In the genomic region with DNA sequence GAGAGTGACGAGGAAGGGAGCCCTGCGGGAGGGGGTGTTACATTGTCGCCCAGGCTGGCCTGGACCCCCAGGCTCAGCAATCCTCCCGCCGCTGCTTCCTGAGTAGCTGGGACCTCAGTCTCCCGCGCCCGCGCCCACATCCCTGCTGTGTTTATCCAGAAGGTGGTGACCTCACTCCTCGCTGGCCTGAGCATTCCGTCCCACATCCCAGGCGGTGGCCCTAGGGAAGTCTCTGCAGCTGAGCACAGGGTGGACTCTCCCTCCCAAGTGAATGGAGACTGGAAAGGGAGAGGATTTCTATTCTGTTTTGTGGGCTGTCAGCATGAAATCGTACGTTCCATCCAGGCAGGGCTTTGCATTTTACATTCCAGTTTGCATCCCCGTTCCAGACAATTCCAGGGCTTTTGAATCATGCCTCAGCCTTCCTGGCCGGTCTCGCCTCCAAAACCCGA, we compare ENCODE assay signal across 8 cellular contexts. TPM values are rescaled to one million over a fixed set of nuclear protein-coding genes. Genes with fewer than 3 reads are reported as not detected.
A peak's percentile ranks its signal among the peaks of the same experiment; 100 is the strongest.
DNase-seq lines count a peak whose midpoint lies in the region; ATAC-seq and TF ChIP-seq lines count a peak whose summit lies in the region.

No MANE protein-coding gene starts in this region.

- H3K36me3 ChIP-seq in body of pancreas (replicated peaks in 1 of 2; ENCODE audit: insufficient read depth in 1 of 2, low read depth in 2 of 2): no peaks in the 10 kb centered on the region

- peak overlapping the region; percentile 93 for H3K4me3 Mint-ChIP-seq in stimulated activated effector memory CD8-positive, alpha-beta T cell treated with anti-CD3 and anti-CD28 coated beads, Interleukin-12 subunit alpha, Interleukin-12 subunit beta, amount 100 ng/mL, for 72 hours

- peak overlapping the region; percentile 68 to 92 (median 79) for H3K27ac ChIP-seq in body of pancreas

- 5 to 10% methylated on average over 15 to 18 of the region's 18 CpGs for WGBS in body of pancreas, 2 donors

- peaks cover 22% of the 10 kb centered on the region for H3K4me1 Mint-ChIP-seq in stimulated activated effector memory CD8-positive, alpha-beta T cell treated with anti-CD3 and anti-CD28 coated beads, Interleukin-12 subunit alpha, Interleukin-12 subunit beta, amount 100 ng/mL, for 72 hours

- DNase-seq in DMS53 (lab: John Stamatoyannopoulos, UW) (peak; percentile 87), body of pancreas (peak; percentile 49 to 56 (median 52)), iris pigment epithelial cell (ENCODE audit: low read depth) (peak; percentile 30), COR-L47 (lab: John Stamatoyannopoulos, UW) (no peak), SIG-M5 treated with dmso at 0.1 percent for 504 hours (lab: John Stamatoyannopoulos, UW; ENCODE audit: unreplicated experiment) (no peak)
- no peak for DNase-seq in Jurkat, Clone E6-1 (ENCODE audit: low read depth, low spot score)
- DNase-seq in stimulated activated effector memory CD8-positive, alpha-beta T cell treated with anti-CD3 and anti-CD28 coated beads, Interleukin-12 subunit alpha, Interleukin-12 subunit beta, amount 100 ng/mL, for 72 hours (ENCODE audit: low spot score in 2 of 2): no peak
- no peak for DNase-seq in activated effector memory CD4-positive, alpha-beta T cell treated with anti-CD3 and anti-CD28 coated beads, Interleukin-2, amount 50 U/mL, for 16 hours

- H3K27me3 ChIP-seq in body of pancreas: no peaks in the 10 kb centered on the region

- peak overlapping the region; percentile 80 for H3K4me3 ChIP-seq in Jurkat, Clone E6-1 (ENCODE audit: low read length)
- H3K4me3 ChIP-seq in body of pancreas: peak overlapping the region in 1 of 2 donors; percentile 95

- TF ChIP-seq CTCF in body of pancreas (IDR thresholded peaks at IDR 0.05): no peak

- no peak for TF ChIP-seq POLR2A in body of pancreas (IDR thresholded peaks at IDR 0.05)

- H3K9me3 Mint-ChIP-seq in stimulated activated effector memory CD8-positive, alpha-beta T cell treated with anti-CD3 and anti-CD28 coated beads, Interleukin-12 subunit alpha, Interleukin-12 subunit beta, amount 100 ng/mL, for 72 hours: peaks cover 4% of the 10 kb centered on the region

- peak overlapping the region; percentile 93 for H3K27ac Mint-ChIP-seq in stimulated activated effector memory CD8-positive, alpha-beta T cell treated with anti-CD3 and anti-CD28 coated beads, Interleukin-12 subunit alpha, Interleukin-12 subunit beta, amount 100 ng/mL, for 72 hours

- peaks cover 38% of the 10 kb centered on the region for H3K36me3 Mint-ChIP-seq in stimulated activated effector memory CD8-positive, alpha-beta T cell treated with anti-CD3 and anti-CD28 coated beads, Interleukin-12 subunit alpha, Interleukin-12 subunit beta, amount 100 ng/mL, for 72 hours

- peaks cover 0 to 5% (median 0%) of the 10 kb centered on the region in 3 donors for H3K9me3 ChIP-seq in body of pancreas

- peaks cover 18% of the 10 kb centered on the region for H3K4me1 ChIP-seq in body of pancreas

- ATAC-seq in body of pancreas: peak; percentile 47
- no peak for ATAC-seq in stimulated activated effector memory CD8-positive, alpha-beta T cell treated with anti-CD3 and anti-CD28 coated beads, Interleukin-12 subunit alpha, Interleukin-12 subunit beta, amount 100 ng/mL, for 72 hours

- intact Hi-C loops in body of pancreas (cut with DNase I): no loop called here

RNA-seq across cellular contexts. Expression of a gene that starts 0.4 kb away (rescaled TPM):
- 4.3 TPM for polyA plus RNA-seq in Jurkat, Clone E6-1 (2012; ENCODE audit: insufficient read depth, insufficient read length)
- total RNA-seq in body of pancreas: 1 to 10 TPM; 7.5 to 9.6 TPM

RNA-seq across cellular contexts. Expression of a gene that starts 29.0 kb away (rescaled TPM):
- polyA plus RNA-seq in Jurkat, Clone E6-1 (2012; ENCODE audit: insufficient read depth, insufficient read length): not detected
- total RNA-seq in body of pancreas: 10 to 100 TPM; 12.2 to 14.2 TPM

RNA-seq across cellular contexts. Expression of a gene that starts 37.2 kb away (rescaled TPM):
- 8.2 TPM for polyA plus RNA-seq in Jurkat, Clone E6-1 (2012; ENCODE audit: insufficient read depth, insufficient read length)
- total RNA-seq in body of pancreas: 1 to 10 TPM; 4.3 to 6.2 TPM

Comparison
In these comparisons a context has a peak if more than half of its experiments do, and no peak if none do; other contexts are left out.
1. DNase-seq: peak in DMS53 (single experiment), body of pancreas (4 of 4) and iris pigment epithelial cell (single experiment); none in Jurkat, Clone E6-1 (single experiment), stimulated activated effector memory CD8-positive, alpha-beta T cell treated with anti-CD3 and anti-CD28 coated beads, Interleukin-12 subunit alpha, Interleukin-12 subunit beta, amount 100 ng/mL, for 72 hours (0 of 2), COR-L47 (single experiment), SIG-M5 treated with dmso at 0.1 percent for 504 hours (single experiment) and activated effector memory CD4-positive, alpha-beta T cell treated with anti-CD3 and anti-CD28 coated beads, Interleukin-2, amount 50 U/mL, for 16 hours (single experiment).